Comparison of ENCODE assay signal across 9 cellular contexts in the genomic region with DNA sequence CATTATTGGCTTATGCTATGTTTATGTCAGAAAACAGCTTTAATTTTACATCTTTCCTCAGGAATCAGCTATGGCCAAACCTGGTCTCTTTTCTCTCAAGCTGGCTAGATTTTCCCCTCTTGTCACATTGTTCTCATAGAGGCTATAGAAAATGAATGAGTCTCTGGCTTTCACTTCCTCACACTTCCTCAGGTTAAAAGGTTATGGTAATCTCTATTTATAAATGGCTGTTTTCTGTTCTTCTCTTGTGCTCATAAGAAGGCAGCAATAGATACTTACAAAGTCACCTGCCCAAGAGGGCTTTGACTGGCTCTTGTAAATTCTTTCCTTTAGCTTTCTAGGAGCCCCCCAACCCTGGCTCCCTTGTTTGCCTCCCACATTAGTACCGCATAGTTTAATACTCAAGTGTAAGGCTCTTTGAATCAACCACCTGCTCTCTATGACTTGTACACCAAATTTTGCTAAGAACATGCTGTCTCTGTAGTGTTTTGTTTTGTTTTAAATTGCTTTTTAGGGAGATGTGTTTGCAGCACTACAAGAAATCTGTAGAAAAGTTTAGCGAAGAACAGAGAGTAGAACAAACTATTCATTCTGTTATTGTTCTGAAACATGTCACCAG.
DNase-seq lines count a peak whose midpoint lies in the region; ATAC-seq and TF ChIP-seq lines count a peak whose summit lies in the region.
"Had no signal": no experiment of that assay in that cellular context is flagged by ENCODE, and none has a peak within 500 bp of the region (broad histone marks: within the 10 kb centered on the region; RNA-seq: fewer than 3 reads in every experiment).

No MANE protein-coding gene starts in this region.

- H3K27ac ChIP-seq in SU-DHL-6 (ENCODE audit: low read depth, low read length) (no peak overlapping the region), esophagus squamous epithelium (no peak overlapping the region)

- H3K36me3 Mint-ChIP-seq in activated naive CD4-positive, alpha-beta T cell treated with anti-CD3 and anti-CD28 coated beads, Interleukin-2, amount 50 U/mL, for 72 hours = no peaks in the 10 kb centered on the region
- H3K36me3 Mint-ChIP-seq in stimulated activated effector memory CD8-positive, alpha-beta T cell treated with anti-CD3 and anti-CD28 coated beads, Interleukin-12 subunit alpha, Interleukin-12 subunit beta, amount 100 ng/mL, for 72 hours = no peaks in the 10 kb centered on the region

- H3K27me3 ChIP-seq in SU-DHL-6 (ENCODE audit: low read length) = no peaks in the 10 kb centered on the region
- H3K27me3 ChIP-seq in esophagus squamous epithelium = no peaks in the 10 kb centered on the region

- ATAC-seq in GM18517 (IDR thresholded peaks at IDR 0.05; ENCODE audit: unreplicated experiment) = peak; percentile 100
- ATAC-seq in GM21447 (IDR thresholded peaks at IDR 0.05; ENCODE audit: unreplicated experiment) = peak; percentile 100
- ATAC-seq in HG03378 (IDR thresholded peaks at IDR 0.05; ENCODE audit: unreplicated experiment) = peak; percentile 100
- ATAC-seq in activated naive CD4-positive, alpha-beta T cell treated with anti-CD3 and anti-CD28 coated beads, Interleukin-2, amount 50 U/mL, for 72 hours = no peak
- no peak for ATAC-seq in stimulated activated effector memory CD8-positive, alpha-beta T cell treated with anti-CD3 and anti-CD28 coated beads, Interleukin-12 subunit alpha, Interleukin-12 subunit beta, amount 100 ng/mL, for 72 hours

- no peaks in the 10 kb centered on the region for H3K9me3 Mint-ChIP-seq in activated naive CD4-positive, alpha-beta T cell treated with anti-CD3 and anti-CD28 coated beads, Interleukin-2, amount 50 U/mL, for 72 hours
- H3K9me3 Mint-ChIP-seq in stimulated activated effector memory CD8-positive, alpha-beta T cell treated with anti-CD3 and anti-CD28 coated beads, Interleukin-12 subunit alpha, Interleukin-12 subunit beta, amount 100 ng/mL, for 72 hours = no peaks in the 10 kb centered on the region

- WGBS in esophagus squamous epithelium, 2 donors = 83 to 98% methylated on average over 2 of the region's 2 CpGs

- H2AFZ ChIP-seq in SU-DHL-6 (ENCODE audit: low read depth, low read length, severe bottlenecking) = peak overlapping the region; percentile 32

- TF ChIP-seq POLR2A in esophagus squamous epithelium (IDR thresholded peaks at IDR 0.05) = no peak

- DNase-seq in esophagus squamous epithelium (lab: John Stamatoyannopoulos, UW) = no peak
- DNase-seq in epidermal melanocyte (ENCODE audit: insufficient read length, low spot score) = no peak
- DNase-seq in activated naive CD4-positive, alpha-beta T cell treated with anti-CD3 and anti-CD28 coated beads, Interleukin-2, amount 50 U/mL, for 72 hours (ENCODE audit: low spot score in 2 of 2) = no peak
- DNase-seq in stimulated activated effector memory CD8-positive, alpha-beta T cell treated with anti-CD3 and anti-CD28 coated beads, Interleukin-12 subunit alpha, Interleukin-12 subunit beta, amount 100 ng/mL, for 72 hours (ENCODE audit: low spot score in 2 of 2) = no peak
- DNase-seq: midbrain had no signal

- intact Hi-C loops in esophagus squamous epithelium (cut with DNase I) = no loop called here

- H3K36me3 ChIP-seq in SU-DHL-6 (ENCODE audit: low read length) (no peaks in the 10 kb centered on the region), esophagus squamous epithelium (no peaks in the 10 kb centered on the region)

- no peak overlapping the region for H3K27ac Mint-ChIP-seq in activated naive CD4-positive, alpha-beta T cell treated with anti-CD3 and anti-CD28 coated beads, Interleukin-2, amount 50 U/mL, for 72 hours
- no peak overlapping the region for H3K27ac Mint-ChIP-seq in stimulated activated effector memory CD8-positive, alpha-beta T cell treated with anti-CD3 and anti-CD28 coated beads, Interleukin-12 subunit alpha, Interleukin-12 subunit beta, amount 100 ng/mL, for 72 hours

- no peak overlapping the region for H3K9ac ChIP-seq in SU-DHL-6 (ENCODE audit: low read length)

- H3K9me3 ChIP-seq in SU-DHL-6 (ENCODE audit: insufficient read depth, low read length) (no peaks in the 10 kb centered on the region), esophagus squamous epithelium (no peaks in the 10 kb centered on the region)

- H3F3A ChIP-seq in SU-DHL-6 (ENCODE audit: insufficient read depth) = no peaks in the 10 kb centered on the region

- no peaks in the 10 kb centered on the region for H3K79me2 ChIP-seq in SU-DHL-6 (ENCODE audit: insufficient read depth, low read length)

- no peak for TF ChIP-seq CTCF in SU-DHL-6 (IDR thresholded peaks at IDR 0.05; ENCODE audit: insufficient read depth, low read length, poor library complexity, severe bottlenecking)
- no peak for TF ChIP-seq CTCF in esophagus squamous epithelium (IDR thresholded peaks at IDR 0.05)

- no peak overlapping the region for H3K4me3 Mint-ChIP-seq in stimulated activated effector memory CD8-positive, alpha-beta T cell treated with anti-CD3 and anti-CD28 coated beads, Interleukin-12 subunit alpha, Interleukin-12 subunit beta, amount 100 ng/mL, for 72 hours

- H3K9me2 ChIP-seq in SU-DHL-6 (replicated peaks; ENCODE audit: insufficient read depth, low read length) = no peaks in the 10 kb centered on the region

- H4K20me1 ChIP-seq in SU-DHL-6 (ENCODE audit: low read depth, low read length) = no peaks in the 10 kb centered on the region

- H3K4me1 Mint-ChIP-seq in stimulated activated effector memory CD8-positive, alpha-beta T cell treated with anti-CD3 and anti-CD28 coated beads, Interleukin-12 subunit alpha, Interleukin-12 subunit beta, amount 100 ng/mL, for 72 hours = no peaks in the 10 kb centered on the region

- peak overlapping the region; percentile 31 for H3K4me2 ChIP-seq in SU-DHL-6 (ENCODE audit: low read depth, low read length, poor library complexity, severe bottlenecking)

- H3K4me1 ChIP-seq in esophagus squamous epithelium = peaks cover 0 to 12% (median 0%) of the 10 kb centered on the region in 3 donors

- no peak overlapping the region for H3K4me3 ChIP-seq in SU-DHL-6 (ENCODE audit: insufficient read depth, low read length, poor library complexity, severe bottlenecking)
- H3K4me3 ChIP-seq in esophagus squamous epithelium = no peak overlapping the region

Comparison
In these comparisons a context has a peak if more than half of its experiments do, and no peak if none do; other contexts are left out.
1. ATAC-seq: peak in GM18517 (single experiment), GM21447 (single experiment) and HG03378 (single experiment); none in activated naive CD4-positive, alpha-beta T cell treated with anti-CD3 and anti-CD28 coated beads, Interleukin-2, amount 50 U/mL, for 72 hours (0 of 2) and stimulated activated effector memory CD8-positive, alpha-beta T cell treated with anti-CD3 and anti-CD28 coated beads, Interleukin-12 subunit alpha, Interleukin-12 subunit beta, amount 100 ng/mL, for 72 hours (single experiment).